Comparison of ENCODE assay signal across 9 cellular contexts in the genomic region with DNA sequence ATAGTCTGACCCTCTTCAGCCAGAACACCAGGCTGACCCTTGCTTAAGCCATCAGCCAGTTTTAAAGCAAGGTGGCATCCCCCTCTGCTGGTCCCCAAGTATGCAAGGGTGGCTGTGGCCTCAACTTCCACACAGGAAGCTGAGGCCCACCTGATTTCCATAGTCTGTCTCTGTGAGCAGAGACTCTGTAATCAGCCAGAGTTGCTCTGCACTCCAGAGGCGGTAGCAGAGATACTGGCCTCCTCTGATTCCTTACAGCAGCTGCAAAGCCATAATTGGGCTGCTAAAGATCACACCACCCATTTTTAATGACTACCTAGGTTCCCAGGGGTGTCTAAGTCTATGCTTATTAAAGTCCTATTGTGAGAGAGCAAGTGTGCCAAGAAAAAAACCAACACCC. TPM values are rescaled to one million over a fixed set of nuclear protein-coding genes. Genes with fewer than 3 reads are reported as not detected.
DNase-seq lines count a peak whose midpoint lies in the region; ATAC-seq and TF ChIP-seq lines count a peak whose summit lies in the region.
"Had no signal": no experiment of that assay in that cellular context is flagged by ENCODE, and none has a peak within 500 bp of the region (broad histone marks: within the 10 kb centered on the region; RNA-seq: fewer than 3 reads in every experiment).

No MANE protein-coding gene starts in this region.

- no peaks in the 10 kb centered on the region for H3K27me3 Mint-ChIP-seq in activated naive CD4-positive, alpha-beta T cell treated with anti-CD3 and anti-CD28 coated beads, Interleukin-2, amount 50 U/mL, for 24 hours

- peaks cover 80% of the 10 kb centered on the region for H3K79me2 ChIP-seq in fibroblast of lung (ENCODE audit: control insufficient read depth, insufficient read depth, low read length)

- H2AFZ ChIP-seq in fibroblast of lung (ENCODE audit: low read length): no peak overlapping the region

- no peaks in the 10 kb centered on the region for H3K9me3 ChIP-seq in Panc1 (ENCODE audit: control insufficient read depth, insufficient read depth, low read depth, low read length)
- H3K9me3 ChIP-seq in fibroblast of lung (ENCODE audit: control insufficient read depth, insufficient read depth, low read depth, low read length): no peaks in the 10 kb centered on the region
- H3K9me3 ChIP-seq in subcutaneous abdominal adipose tissue (ENCODE audit: control insufficient read depth in 5 of 5, low read length in 5 of 5): no peaks in the 10 kb centered on the region

- no TSS peak for BruUV-seq in Panc1 (replicated peaks; lab: Mats Ljungman, UMichigan)

- H3K27ac Mint-ChIP-seq in activated naive CD4-positive, alpha-beta T cell treated with anti-CD3 and anti-CD28 coated beads, Interleukin-2, amount 50 U/mL, for 24 hours: no peak overlapping the region

- H3K4me2 ChIP-seq in fibroblast of lung (ENCODE audit: extremely low read depth, insufficient read depth, low read length): peak overlapping the region; percentile 100

- peak overlapping the region; percentile 96 for H3K4me3 Mint-ChIP-seq in activated naive CD4-positive, alpha-beta T cell treated with anti-CD3 and anti-CD28 coated beads, Interleukin-2, amount 50 U/mL, for 24 hours

- H3K4me1 ChIP-seq in Panc1 (ENCODE audit: control insufficient read depth, insufficient read depth, low read length): peaks cover 19% of the 10 kb centered on the region
- H3K4me1 ChIP-seq in fibroblast of lung (ENCODE audit: control insufficient read depth, extremely low read depth, insufficient read depth, low read length): peaks cover 16% of the 10 kb centered on the region
- peaks cover 10 to 50% (median 43%) of the 10 kb centered on the region in 5 donors for H3K4me1 ChIP-seq in subcutaneous abdominal adipose tissue (ENCODE audit: control insufficient read depth in 5 of 5, insufficient read depth in 5 of 5, low read length in 5 of 5)

- H3K27ac ChIP-seq in Panc1 (ENCODE audit: low read length): peak overlapping the region; percentile 98
- H3K27ac ChIP-seq in fibroblast of lung (ENCODE audit: insufficient read depth, low read length): no peak overlapping the region
- H3K27ac ChIP-seq in subcutaneous abdominal adipose tissue (ENCODE audit: low read depth, low read length): peak overlapping the region; percentile 98
- H3K27ac ChIP-seq in substantia nigra (ENCODE audit: low read depth, low read length, poor library complexity, severe bottlenecking): no peak overlapping the region

- POLR2A ChIA-PET in Panc1 (lab: Charles Lee): no interaction called here

- intact Hi-C loops in Panc1 (cut with micrococcal nuclease; ENCODE audit: unreplicated experiment): no loop called here

- CTCF ChIA-PET in Panc1 (lab: Charles Lee): no interaction called here

- H3K4me3 ChIP-seq in Panc1 (ENCODE audit: low read depth in 2 of 2, low read length in 2 of 2) (peak overlapping the region; percentile 96 to 100), fibroblast of lung (replicated peaks in 1 of 4; ENCODE audit: control extremely low read depth in 1 of 4, insufficient read depth in 1 of 4, low read depth in 3 of 4, low read length in 4 of 4) (peak overlapping the region in 2 of 4 experiments; percentile 98 to 99), subcutaneous abdominal adipose tissue (ENCODE audit: low read depth in 1 of 5, low read length in 5 of 5) (peak overlapping the region in 2 of 5 donors; percentile 9 to 22)

- TF ChIP-seq CTCF in Panc1 (IDR thresholded peaks at IDR 0.05) (no peak), fibroblast of lung (conservative IDR thresholded peaks at IDR 0.05 in 1 of 2, IDR thresholded peaks at IDR 0.05 in 1 of 2; ENCODE audit: low read depth in 1 of 2, low read length in 2 of 2) (no peak)

- no peaks in the 10 kb centered on the region for H4K20me1 ChIP-seq in fibroblast of lung (ENCODE audit: control insufficient read depth, extremely low read depth, insufficient read depth, low read length)

- H3K36me3 Mint-ChIP-seq in activated naive CD4-positive, alpha-beta T cell treated with anti-CD3 and anti-CD28 coated beads, Interleukin-2, amount 50 U/mL, for 24 hours: peaks cover 18% of the 10 kb centered on the region

- in situ Hi-C loops in Panc1 (cut with HindIII; ENCODE audit: low pct_unique_long_range_greater_than_20kb, low sequenced_read_pairs): no loop called here

- H3K36me3 ChIP-seq in Panc1 (ENCODE audit: control insufficient read depth, insufficient read depth, low read length) (peaks cover 28% of the 10 kb centered on the region), fibroblast of lung (ENCODE audit: control insufficient read depth, insufficient read depth, low read length) (peaks cover 10% of the 10 kb centered on the region), subcutaneous abdominal adipose tissue (ENCODE audit: control insufficient read depth in 5 of 5, insufficient read depth in 5 of 5, low read length in 5 of 5) (peaks cover 8 to 44% (median 32%) of the 10 kb centered on the region in 5 donors)

- no peak for DNase-seq in activated naive CD4-positive, alpha-beta T cell treated with Interleukin-2 at 50 U/mL for 16 hours
- DNase-seq in Panc1 (ENCODE audit: low read depth, low spot score) (no peak), fibroblast of lung (ENCODE audit: low read depth in 2 of 2) (no peak), retina (no peak), DMS53 treated with DMSO at 0.1 percent for 48 hours (lab: John Stamatoyannopoulos, UW; ENCODE audit: unreplicated experiment) (no peak), substantia nigra (lab: John Stamatoyannopoulos, UW) (no peak)
- DNase-seq: effector memory CD4-positive, alpha-beta T cell had no signal

- H3K9me3 Mint-ChIP-seq in activated naive CD4-positive, alpha-beta T cell treated with anti-CD3 and anti-CD28 coated beads, Interleukin-2, amount 50 U/mL, for 24 hours: no peaks in the 10 kb centered on the region

- H3K27me3 ChIP-seq in Panc1 (ENCODE audit: control insufficient read depth, insufficient read depth, low read length): no peaks in the 10 kb centered on the region
- H3K27me3 ChIP-seq in fibroblast of lung (ENCODE audit: control insufficient read depth, insufficient read depth, low read length): no peaks in the 10 kb centered on the region
- no peaks in the 10 kb centered on the region for H3K27me3 ChIP-seq in subcutaneous abdominal adipose tissue (ENCODE audit: control insufficient read depth in 5 of 5, insufficient read depth in 4 of 5, low read length in 5 of 5)

- peaks cover 50% of the 10 kb centered on the region for H3K4me1 Mint-ChIP-seq in activated naive CD4-positive, alpha-beta T cell treated with anti-CD3 and anti-CD28 coated beads, Interleukin-2, amount 50 U/mL, for 24 hours

- ATAC-seq in Panc1: no peak

- H3K9ac ChIP-seq in fibroblast of lung (ENCODE audit: insufficient read depth, low read length) (no peak overlapping the region), subcutaneous abdominal adipose tissue (ENCODE audit: low read length in 5 of 5) (peak overlapping the region in 3 of 5 donors; percentile 48 to 87 (median 52))

RNA-seq across cellular contexts. Expression of gene PDAP1, which starts 1.8 kb away (rescaled TPM):
- total RNA-seq in Panc1 (2021; ENCODE audit: unreplicated experiment) (147 TPM), fibroblast of lung (29.6 and 34.7 TPM in 2 replicates)
- polyA plus RNA-seq in Panc1 (2012; ENCODE audit: insufficient read length): 442 TPM
- 105 and 136 TPM in 2 replicates for polyA plus RNA-seq in fibroblast of lung
- 205 and 288 TPM in 2 replicates for polyA plus RNA-seq in fibroblast of lung (2012)
- polyA minus RNA-seq in fibroblast of lung (ENCODE audit: low replicate concordance): 57.0 and 61.1 TPM in 2 replicates

RNA-seq across cellular contexts. Expression of gene BUD31, which starts 2.2 kb away (rescaled TPM):
- total RNA-seq in Panc1 (2021; ENCODE audit: unreplicated experiment): 179 TPM
- 225 TPM for polyA plus RNA-seq in Panc1 (2012; ENCODE audit: insufficient read length)
- 114 and 129 TPM in 2 replicates for total RNA-seq in fibroblast of lung
- 83.4 and 94.8 TPM in 2 replicates for polyA plus RNA-seq in fibroblast of lung
- 109 and 110 TPM in 2 replicates for polyA plus RNA-seq in fibroblast of lung (2012)
- polyA minus RNA-seq in fibroblast of lung (ENCODE audit: low replicate concordance): 11.8 and 19.9 TPM in 2 replicates

RNA-seq across cellular contexts. Expression of gene ARPC1B, which starts 32.0 kb away (rescaled TPM):
- 266 TPM for total RNA-seq in Panc1 (2021; ENCODE audit: unreplicated experiment)
- 692 TPM for polyA plus RNA-seq in Panc1 (2012; ENCODE audit: insufficient read length)
- total RNA-seq in fibroblast of lung: 241 and 394 TPM in 2 replicates
- polyA plus RNA-seq in fibroblast of lung: 245 and 408 TPM in 2 replicates
- 319 and 543 TPM in 2 replicates for polyA plus RNA-seq in fibroblast of lung (2012)
- polyA minus RNA-seq in fibroblast of lung (ENCODE audit: low replicate concordance): 64.4 and 129 TPM in 2 replicates

RNA-seq across cellular contexts. Expression of gene PTCD1, which starts 32.0 kb away (rescaled TPM):
- 15.0 TPM for total RNA-seq in Panc1 (2021; ENCODE audit: unreplicated experiment)
- 13.8 TPM for polyA plus RNA-seq in Panc1 (2012; ENCODE audit: insufficient read length)
- total RNA-seq in fibroblast of lung: 7.2 and 8.1 TPM in 2 replicates
- polyA plus RNA-seq in fibroblast of lung: 2.3 and 2.6 TPM in 2 replicates
- 3.3 and 5.2 TPM in 2 replicates for polyA plus RNA-seq in fibroblast of lung (2012)
- polyA minus RNA-seq in fibroblast of lung (ENCODE audit: low replicate concordance): 1.6 and 2.5 TPM in 2 replicates

RNA-seq across cellular contexts. Expression of gene CPSF4, which starts 32.2 kb away (rescaled TPM):
- total RNA-seq in Panc1 (2021; ENCODE audit: unreplicated experiment): 57.0 TPM
- polyA plus RNA-seq in Panc1 (2012; ENCODE audit: insufficient read length): 44.8 TPM
- total RNA-seq in fibroblast of lung: 38.0 and 44.9 TPM in 2 replicates
- polyA plus RNA-seq in fibroblast of lung: 17.3 and 21.9 TPM in 2 replicates
- 20.1 and 28.4 TPM in 2 replicates for polyA plus RNA-seq in fibroblast of lung (2012)
- polyA minus RNA-seq in fibroblast of lung (ENCODE audit: low replicate concordance): 61.0 and 99.5 TPM in 2 replicates

Comparison
In these comparisons a context has a peak if more than half of its experiments do, and no peak if none do; other contexts are left out.
1. H3K27ac ChIP-seq: peak in Panc1 (single experiment) and subcutaneous abdominal adipose tissue (single experiment); none in fibroblast of lung (single experiment) and substantia nigra (single experiment).